1 cellular context compared by ENCODE assay signal in genomic region chr1:23369335-23370013, GRCh38.
A peak's percentile ranks its signal among the peaks of the same experiment; 100 is the strongest.
TF ChIP-seq lines count a peak whose summit lies in the region.

Gene ZNF436, minus strand, starts transcription at chr1:23369836. Its CDS starts 1,831 bp downstream, at chr1:23368005.

TF ChIP-seq in K562, 482 proteins besides CTCF, POLR2A, EP300 and RAD21 (continued from another document and continues in another):
- TF ChIP-seq ZNF609 (CRISPR knock-in tag; IDR thresholded peaks at IDR 0.05; ENCODE audit: borderline replicate concordance) = 0 out of 2 replicates have a peak, but pooled peaks have one; percentile 62
- TF ChIP-seq CBX3 (IDR thresholded peaks at IDR 0.05; ENCODE audit: borderline replicate concordance in 1 of 2, low read length in 2 of 2) = no peak
- no peak for TF ChIP-seq GTF2A2 (tag; IDR thresholded peaks at IDR 0.05)
- no peak for TF ChIP-seq NR4A1 (CRISPR knock-in tag; IDR thresholded peaks at IDR 0.05)
- TF ChIP-seq NR4A1 (tag; IDR thresholded peaks at IDR 0.05) = no peak
- no peak for TF ChIP-seq ZNF384 (IDR thresholded peaks at IDR 0.05; ENCODE audit: low read depth, low read length)
- peak; percentile 36; the same call in 1 of the 2 replicates for TF ChIP-seq STAT5A (IDR thresholded peaks at IDR 0.05; ENCODE audit: borderline replicate concordance, low read length)
- TF ChIP-seq TBP (optimal IDR thresholded peaks at IDR 0.05; ENCODE audit: low read depth, low read length) = peak; percentile 45
- TF ChIP-seq PTTG1 (tag; IDR thresholded peaks at IDR 0.05; ENCODE audit: low read depth) = no peak
- TF ChIP-seq CBFB (CRISPR knock-in tag; IDR thresholded peaks at IDR 0.05) = peak; percentile 88; the same call in 1 of the 2 replicates
- no peak for TF ChIP-seq FOXM1 (IDR thresholded peaks at IDR 0.05; ENCODE audit: low read depth)
- TF ChIP-seq FOXM1 (CRISPR knock-in tag; IDR thresholded peaks at IDR 0.05; ENCODE audit: low read depth) = no peak
- 0 out of 2 replicates have a peak, but pooled peaks have one; percentile 14 for TF ChIP-seq HES1 (IDR thresholded peaks at IDR 0.05; ENCODE audit: low read depth)
- TF ChIP-seq TGIF2 (CRISPR knock-in tag; IDR thresholded peaks at IDR 0.05) = no peak
- TF ChIP-seq ZNF197 (CRISPR knock-in tag; IDR thresholded peaks at IDR 0.05; ENCODE audit: low read depth) = no peak
- 0 out of 4 replicates have a peak, but pooled peaks have one; percentile 6 to 21 for TF ChIP-seq UBTF (IDR thresholded peaks at IDR 0.05; ENCODE audit: borderline replicate concordance in 1 of 2, low read depth in 2 of 2, low read length in 2 of 2)
- no peak for TF ChIP-seq SRSF9 (IDR thresholded peaks at IDR 0.05; ENCODE audit: borderline replicate concordance, low read depth, low read length)
- TF ChIP-seq MLLT1 (IDR thresholded peaks at IDR 0.05) = peak in 1 of 2 experiments; percentile 75; a peak in 2 of 4 replicates
- 0 out of 2 replicates have a peak, but pooled peaks have one; percentile 72 for TF ChIP-seq E2F4 (CRISPR knock-in tag; IDR thresholded peaks at IDR 0.05; ENCODE audit: low read depth)
- TF ChIP-seq HDGF (IDR thresholded peaks at IDR 0.05) = 0 out of 2 replicates have a peak, but pooled peaks have one; percentile 16
- no peak for TF ChIP-seq HCFC1 (IDR thresholded peaks at IDR 0.05; ENCODE audit: low read depth, low read length)
- TF ChIP-seq HNRNPK (IDR thresholded peaks at IDR 0.05; ENCODE audit: low read depth, low read length, poor library complexity, severe bottlenecking) = no peak
- no peak for TF ChIP-seq ATF1 (CRISPR knock-in tag; IDR thresholded peaks at IDR 0.05)
- TF ChIP-seq ATF1 (tag; IDR thresholded peaks at IDR 0.05) = no peak
- TF ChIP-seq NFRKB (IDR thresholded peaks at IDR 0.05; ENCODE audit: low read depth) = 0 out of 2 replicates have a peak, but pooled peaks have one; percentile 24
- 0 out of 4 replicates have a peak, but pooled peaks of 1 of the 2 experiments have one; percentile 37 for TF ChIP-seq FOXK2 (conservative IDR thresholded peaks at IDR 0.05 in 1 of 2, IDR thresholded peaks at IDR 0.05 in 1 of 2; ENCODE audit: low read depth in 2 of 2)
- TF ChIP-seq ZNF639 (CRISPR knock-in tag; conservative IDR thresholded peaks at IDR 0.05 in 1 of 2, IDR thresholded peaks at IDR 0.05 in 1 of 2) = no peak
- TF ChIP-seq EWSR1 (IDR thresholded peaks at IDR 0.05; ENCODE audit: borderline replicate concordance, low read depth, partially characterized antibody) = no peak
- no peak for TF ChIP-seq HINFP (tag; conservative IDR thresholded peaks at IDR 0.05; ENCODE audit: low read depth)
- TF ChIP-seq TAF1 (IDR thresholded peaks at IDR 0.05; ENCODE audit: control insufficient read depth, extremely low read depth, insufficient read depth, low read length, severe bottlenecking) = peak; percentile 46
- TF ChIP-seq HNRNPLL (IDR thresholded peaks at IDR 0.05; ENCODE audit: low read depth, low read length, poor library complexity, severe bottlenecking) = no peak
- TF ChIP-seq PKNOX1 (IDR thresholded peaks at IDR 0.05) = no peak
- peak; percentile 43 for TF ChIP-seq KDM5B (IDR thresholded peaks at IDR 0.05; ENCODE audit: insufficient replicate concordance, low read depth, low read length)
- TF ChIP-seq ZNF133 (CRISPR knock-in tag; IDR thresholded peaks at IDR 0.05) = no peak
- peak; percentile 54; the same call in 1 of the 2 replicates for TF ChIP-seq ZNF263 (CRISPR knock-in tag; IDR thresholded peaks at IDR 0.05; ENCODE audit: borderline replicate concordance)
- TF ChIP-seq SNAPC5 (CRISPR knock-in tag; IDR thresholded peaks at IDR 0.05) = no peak
- TF ChIP-seq USF1 (CRISPR knock-in tag; IDR thresholded peaks at IDR 0.05) = 0 out of 2 replicates have a peak, but pooled peaks have one; percentile 24
- no peak for TF ChIP-seq ZNF23 (CRISPR knock-in tag; IDR thresholded peaks at IDR 0.05)
- no peak for TF ChIP-seq FUS (optimal IDR thresholded peaks at IDR 0.05; ENCODE audit: low read depth, low read length)
